Comparison of ENCODE assay signal across 8 cellular contexts in the genomic region with DNA sequence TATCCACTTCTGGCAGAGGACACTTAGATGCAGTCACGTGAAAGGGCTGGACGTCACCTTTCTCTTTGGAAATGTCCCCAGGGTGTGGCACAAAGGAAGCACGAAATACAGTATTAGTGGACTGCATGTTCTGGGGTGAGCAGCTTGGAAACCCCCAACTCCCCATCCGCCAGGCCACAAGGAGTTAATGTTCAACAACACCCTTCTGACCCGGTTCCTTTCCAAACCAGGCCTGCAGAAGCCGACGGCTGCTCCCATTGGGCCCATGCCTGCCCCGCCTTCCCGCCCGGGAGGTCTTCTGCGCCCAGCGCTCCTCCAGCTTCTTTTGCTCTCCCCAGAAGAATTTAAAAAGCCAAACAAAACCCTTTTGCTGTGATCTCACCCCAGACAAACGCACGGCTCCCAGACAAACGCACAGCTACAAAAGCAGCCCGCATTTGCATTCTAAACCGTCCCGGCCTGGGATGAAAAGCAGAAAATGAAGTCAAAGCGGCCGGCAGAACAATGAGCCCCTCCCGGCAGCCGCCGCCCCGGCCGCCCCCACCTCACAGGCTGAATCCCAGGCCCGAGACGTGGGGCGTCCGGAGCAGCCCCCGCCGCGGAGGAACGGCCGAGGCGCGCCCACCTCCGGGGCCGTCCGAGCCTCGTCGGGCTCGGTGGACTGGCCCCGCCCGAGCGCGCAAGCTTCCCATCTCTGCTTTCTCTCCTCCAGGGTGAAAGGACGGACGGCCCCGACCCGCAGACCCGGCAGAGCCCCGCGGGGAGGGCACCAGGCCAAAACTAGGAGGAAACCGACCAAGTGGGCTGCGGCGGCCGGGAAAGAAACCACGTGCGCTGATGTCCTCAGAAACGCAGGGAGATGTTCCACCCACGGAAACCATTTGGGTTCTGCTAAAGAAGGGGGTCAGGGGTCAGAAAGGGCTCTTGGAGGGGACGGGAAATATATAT.
DNase-seq lines count a peak whose midpoint lies in the region; ATAC-seq and TF ChIP-seq lines count a peak whose summit lies in the region.

No MANE protein-coding gene starts in this region.

- peak overlapping the region; percentile 85 for H3K14ac ChIP-seq in trophoblast cell (ENCODE audit: low read length)

- H2AFZ ChIP-seq in trophoblast cell (ENCODE audit: insufficient read depth, low read length, poor library complexity), result peak overlapping the region; percentile 90

- H3K27me3 Mint-ChIP-seq in activated T-helper 2 cell treated with anti-CD3 and anti-CD28 coated beads, Interferon-gamma antibody, Interleukin-2, Interleukin-4, amounts not matched to agents 10 μg/mL and 5 μg/mL and 100 μg/mL, durations not matched to agents 14 hours and 24 hours and 36 hours (ENCODE audit: low read depth), result peaks cover 25% of the 10 kb centered on the region

- in situ Hi-C loops in GM13976 (cut with MboI; ENCODE audit: low sequenced_read_pairs, unreplicated experiment), result no loop called here

- H2AK5ac ChIP-seq in trophoblast cell (ENCODE audit: low read length), result peak overlapping the region; percentile 11

- peak overlapping the region; percentile 8 for H3K18ac ChIP-seq in trophoblast cell (ENCODE audit: low read length)

- H2BK5ac ChIP-seq in trophoblast cell (ENCODE audit: low read depth, low read length, poor library complexity), result peak overlapping the region; percentile 93

- no peak for TF ChIP-seq CTCF in GM13976 (IDR thresholded peaks at IDR 0.05; ENCODE audit: borderline replicate concordance, control extremely low read depth, extremely low read depth, insufficient read depth, missing control alignments)
- TF ChIP-seq CTCF in adrenal gland (IDR thresholded peaks at IDR 0.05), result no peak

- no peak overlapping the region for H3K27ac Mint-ChIP-seq in activated T-helper 2 cell treated with anti-CD3 and anti-CD28 coated beads, Interferon-gamma antibody, Interleukin-2, Interleukin-4, amounts not matched to agents 10 μg/mL and 5 μg/mL and 100 μg/mL, durations not matched to agents 14 hours and 24 hours and 36 hours

- peaks cover 5% of the 10 kb centered on the region for H3K79me2 ChIP-seq in trophoblast cell (ENCODE audit: control insufficient read depth, insufficient read depth, low read length, poor library complexity)

- H3K79me1 ChIP-seq in trophoblast cell (ENCODE audit: low read length), result peaks cover 17% of the 10 kb centered on the region

- H3K27ac ChIP-seq in adrenal gland (peak overlapping the region in 4 of 5 donors; percentile 77 to 92 (median 80)), trophoblast cell (ENCODE audit: low read depth, low read length) (peak overlapping the region; percentile 95)

- no peaks in the 10 kb centered on the region for H3K36me3 Mint-ChIP-seq in activated T-helper 2 cell treated with anti-CD3 and anti-CD28 coated beads, Interferon-gamma antibody, Interleukin-2, Interleukin-4, amounts not matched to agents 10 μg/mL and 5 μg/mL and 100 μg/mL, durations not matched to agents 14 hours and 24 hours and 36 hours (ENCODE audit: low read depth)

- H3K9me3 ChIP-seq in adrenal gland (replicated peaks in 1 of 3) (no peaks in the 10 kb centered on the region), trophoblast cell (ENCODE audit: insufficient read depth, low read depth, low read length) (no peaks in the 10 kb centered on the region)

- DNase-seq in GM13976 (ENCODE audit: low spot score) (peak; percentile 14), adrenal gland (peak; percentile 51 to 78 (median 66)), left ventricle myocardium superior (peak; percentile 85), trophoblast cell (peak; percentile 36 to 65), T-helper 2 cell (no peak)
- no peak for DNase-seq in activated T-helper 2 cell treated with anti-CD3 and anti-CD28 coated beads, Interferon-gamma antibody, Interleukin-2, Interleukin-4, amounts not matched to agents 10 μg/mL and 5 μg/mL and 100 μg/mL, durations not matched to agents 14 hours and 24 hours and 36 hours (ENCODE audit: low spot score)

- H3K4me1 ChIP-seq in adrenal gland (replicated peaks in 1 of 2) (peaks cover 0 to 12% of the 10 kb centered on the region in 2 donors), trophoblast cell (ENCODE audit: control insufficient read depth in 1 of 2, insufficient read depth in 2 of 2, low read length in 2 of 2) (peaks cover 9 to 11% of the 10 kb centered on the region in 2 experiments)

- H3K36me3 ChIP-seq in adrenal gland (replicated peaks in 1 of 2) (no peaks in the 10 kb centered on the region), trophoblast cell (ENCODE audit: control insufficient read depth in 1 of 2, insufficient read depth in 2 of 2, low read length in 2 of 2) (no peaks in the 10 kb centered on the region)

- H3K4me3 ChIP-seq in adrenal gland (peak overlapping the region in 3 of 4 donors; percentile 19 to 66 (median 44)), trophoblast cell (ENCODE audit: low read depth, low read length) (peak overlapping the region; percentile 31)

- H3K23ac ChIP-seq in trophoblast cell (ENCODE audit: low read length), result no peak overlapping the region

- peak overlapping the region; percentile 84 for H3K4ac ChIP-seq in trophoblast cell (ENCODE audit: low read depth, low read length)

- WGBS in adrenal gland, 4 donors, result 5 to 10% (median 7%) methylated on average over 33 to 62 of the region's 62 CpGs
- no CpG with 5 or more reads among the region's 62 CpGs for WGBS in trophoblast cell (ENCODE audit: extremely low coverage, insufficient coverage, insufficient read length)

- no peaks in the 10 kb centered on the region for H3K4me1 Mint-ChIP-seq in activated T-helper 2 cell treated with anti-CD3 and anti-CD28 coated beads, Interferon-gamma antibody, Interleukin-2, Interleukin-4, amounts not matched to agents 10 μg/mL and 5 μg/mL and 100 μg/mL, durations not matched to agents 14 hours and 24 hours and 36 hours (ENCODE audit: low read depth)

- H3K9me3 Mint-ChIP-seq in activated T-helper 2 cell treated with anti-CD3 and anti-CD28 coated beads, Interferon-gamma antibody, Interleukin-2, Interleukin-4, amounts not matched to agents 10 μg/mL and 5 μg/mL and 100 μg/mL, durations not matched to agents 14 hours and 24 hours and 36 hours, result no peaks in the 10 kb centered on the region

- peak overlapping the region; percentile 19 for H2BK12ac ChIP-seq in trophoblast cell (ENCODE audit: low read length)

- H4K12ac ChIP-seq in trophoblast cell (ENCODE audit: low read depth, low read length), result peak overlapping the region; percentile 83

- H3K27me3 ChIP-seq in adrenal gland, result no peaks in the 10 kb centered on the region
- H3K27me3 ChIP-seq in trophoblast cell (ENCODE audit: insufficient read depth, low read length), result no peaks in the 10 kb centered on the region

- H3K4me3 Mint-ChIP-seq in activated T-helper 2 cell treated with anti-CD3 and anti-CD28 coated beads, Interferon-gamma antibody, Interleukin-2, Interleukin-4, amounts not matched to agents 10 μg/mL and 5 μg/mL and 100 μg/mL, durations not matched to agents 14 hours and 24 hours and 36 hours (ENCODE audit: low read depth), result no peak overlapping the region

- peak in 1 of 2 donors; percentile 41 for TF ChIP-seq POLR2A in adrenal gland (IDR thresholded peaks at IDR 0.05)

- peak overlapping the region; percentile 90 for H4K8ac ChIP-seq in trophoblast cell (ENCODE audit: low read depth, low read length)

- intact Hi-C loops in adrenal gland (cut with DNase I), result no loop called here
- intact Hi-C loops in left ventricle myocardium superior (cut with micrococcal nuclease), result no loop called here
- intact Hi-C loops in activated T-helper 2 cell treated with anti-CD3 and anti-CD28 coated beads, Interferon-gamma antibody, Interleukin-2, Interleukin-4, amounts not matched to agents 10 μg/mL and 5 μg/mL and 100 μg/mL, durations not matched to agents 14 hours and 24 hours and 36 hours (cut with micrococcal nuclease), result no loop called here

- H4K91ac ChIP-seq in trophoblast cell (ENCODE audit: low read depth, low read length), result peak overlapping the region; percentile 83

- H2BK120ac ChIP-seq in trophoblast cell (ENCODE audit: insufficient read depth, low read length, poor library complexity), result peak overlapping the region; percentile 99

- H3K4me2 ChIP-seq in trophoblast cell (ENCODE audit: low read length), result peak overlapping the region; percentile 74

- ATAC-seq in left ventricle myocardium superior (peak; percentile 94), GM21717 (IDR thresholded peaks at IDR 0.05; ENCODE audit: unreplicated experiment) (no peak), HG03520 (IDR thresholded peaks at IDR 0.05; ENCODE audit: unreplicated experiment) (no peak)

- H3K9ac ChIP-seq in trophoblast cell (ENCODE audit: low read length), result peak overlapping the region; percentile 78

Comparison
In these comparisons a context has a peak if more than half of its experiments do, and no peak if none do; other contexts are left out.
1. DNase-seq: peak in GM13976 (single experiment), adrenal gland (7 of 7), left ventricle myocardium superior (single experiment) and trophoblast cell (2 of 2); none in T-helper 2 cell (0 of 5) and activated T-helper 2 cell treated with anti-CD3 and anti-CD28 coated beads, Interferon-gamma antibody, Interleukin-2, Interleukin-4, amounts not matched to agents 10 μg/mL and 5 μg/mL and 100 μg/mL, durations not matched to agents 14 hours and 24 hours and 36 hours (single experiment).